ENCODE assay signal across 21 cellular contexts in the genomic region with DNA sequence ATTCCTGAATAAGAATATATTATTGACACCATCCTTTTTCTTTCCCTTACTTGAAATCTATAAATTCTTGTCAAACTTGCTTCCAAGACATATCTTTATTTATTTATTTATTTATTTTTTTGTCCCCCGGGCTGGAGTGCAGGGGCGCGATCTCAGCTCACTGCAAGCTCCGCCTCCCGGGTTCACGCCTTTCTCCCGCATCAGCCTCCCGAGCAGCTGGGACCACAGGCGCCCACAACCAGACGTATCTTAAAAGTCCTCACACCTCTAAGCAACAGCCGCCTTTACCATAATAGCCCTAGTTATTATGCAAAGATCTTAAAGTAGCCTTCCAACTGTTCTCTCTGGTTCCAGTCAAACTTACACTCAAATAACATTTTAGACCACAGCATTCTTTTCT.
"Had no signal": no experiment of that assay in that cellular context is flagged by ENCODE, and none has a peak within 500 bp of the region (broad histone marks: within the 10 kb centered on the region; RNA-seq: fewer than 3 reads in every experiment).

No MANE protein-coding gene starts in this region.

- H3K4me1 ChIP-seq: colonic mucosa, esophagus squamous epithelium, gastrocnemius medialis, heart right ventricle, left lung, lower lobe of right lung had no signal

- H3K36me3 ChIP-seq: colonic mucosa, esophagus squamous epithelium, gastrocnemius medialis, heart right ventricle, left lung, lower lobe of right lung had no signal

- H3K4me3 ChIP-seq: colonic mucosa, esophagus squamous epithelium, gastrocnemius medialis, heart right ventricle, left lung, lower lobe of right lung had no signal

- H3K27me3 ChIP-seq: colonic mucosa, gastrocnemius medialis, left lung had no signal

- DNase-seq: colonic mucosa; cortex of kidney; effector CD8-positive, alpha-beta T cell; effector memory CD8-positive, alpha-beta T cell; endodermal cell; erythroblast; esophagus squamous epithelium; foreskin fibroblast; foreskin melanocyte; gastrocnemius medialis; glutamatergic neuron; heart right ventricle; hippocampal formation; left cardiac atrium; left lung; left ventricle myocardium superior; lower lobe of right lung; mesenchymal stem cell; midbrain; naive thymus-derived CD4-positive, alpha-beta T cell had no signal

- H3K27ac ChIP-seq: colonic mucosa, epithelial cell of prostate, esophagus squamous epithelium, gastrocnemius medialis, heart right ventricle, left lung, lower lobe of right lung had no signal

- H3K9me3 ChIP-seq: colonic mucosa, esophagus squamous epithelium, gastrocnemius medialis, heart right ventricle, left lung, lower lobe of right lung had no signal
